Comparison of ENCODE assay signal across 17 cellular contexts in the genomic region with DNA sequence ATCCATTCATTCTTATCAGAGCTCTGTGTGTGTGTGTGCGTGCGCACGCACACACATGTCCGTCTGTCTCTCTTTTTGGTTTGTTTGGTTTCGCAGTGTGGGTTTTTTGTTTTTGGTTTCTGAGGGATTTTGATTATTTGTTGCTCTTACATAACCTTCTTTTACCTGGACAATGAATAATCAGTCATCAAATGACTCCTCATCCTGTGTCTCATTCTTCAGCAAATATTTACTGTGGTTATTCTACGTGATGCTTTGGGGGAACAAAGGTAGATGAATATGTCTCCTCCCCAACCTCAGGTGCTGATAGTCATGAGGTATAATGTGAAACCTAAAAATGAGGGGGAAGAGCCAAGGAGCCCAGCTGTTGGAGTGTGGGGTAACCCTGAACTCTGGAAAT.
"Had no signal": no experiment of that assay in that cellular context is flagged by ENCODE, and none has a peak within 500 bp of the region (broad histone marks: within the 10 kb centered on the region; RNA-seq: fewer than 3 reads in every experiment).

No MANE protein-coding gene starts in this region.

- H3K4me3 ChIP-seq: left lung, right atrium auricular region, smooth muscle cell, upper lobe of left lung had no signal

- FAIRE-seq: TTC549 had no signal

- H3K9me3 ChIP-seq: left lung, right atrium auricular region, upper lobe of left lung had no signal

- ATAC-seq: activated CD8-positive, alpha-beta T cell treated with anti-CD3 and anti-CD28 coated beads for 36 hours; left lung; stimulated activated naive CD8-positive, alpha-beta T cell treated with anti-CD3 and anti-CD28 coated beads, Interleukin-15, amount 100 ng/mL, for 72 hours; WTC11 had no signal

- H3K27me3 ChIP-seq: brain microvascular endothelial cell, left lung, right atrium auricular region, upper lobe of left lung had no signal

- H3K36me3 ChIP-seq: brain microvascular endothelial cell, left lung, right atrium auricular region, upper lobe of left lung had no signal

- H3K27ac ChIP-seq: brain microvascular endothelial cell, left lung, right atrium auricular region, upper lobe of left lung had no signal

- H3K4me2 ChIP-seq: smooth muscle cell had no signal

- DNase-seq: activated CD4-positive, alpha-beta T cell treated with anti-CD3 and anti-CD28 coated beads for 4 hours; activated CD8-positive, alpha-beta memory T cell treated with anti-CD3 and anti-CD28 coated beads, Interleukin-2, amount 50 U/mL, for 48 hours; activated CD8-positive, alpha-beta T cell treated with anti-CD3 and anti-CD28 coated beads for 36 hours; activated gamma-delta T cell treated with Interleukin-2 at 50 U/mL for 16 hours; activated naive CD8-positive, alpha-beta T cell treated with anti-CD3 and anti-CD28 coated beads for 36 hours; brain microvascular endothelial cell; cerebellar nuclear complex; effector CD8-positive, alpha-beta T cell; left lung; occipital lobe; stimulated activated CD4-positive, alpha-beta T cell treated with anti-CD3 and anti-CD28 coated beads, Interleukin-4, amount 100 ng/mL, for 4 hours; stimulated activated naive CD8-positive, alpha-beta T cell treated with anti-CD3 and anti-CD28 coated beads, Interleukin-15, amount 100 ng/mL, for 72 hours; upper lobe of left lung had no signal
